Comparison of ENCODE assay signal across 1 cellular context in the genomic region with DNA sequence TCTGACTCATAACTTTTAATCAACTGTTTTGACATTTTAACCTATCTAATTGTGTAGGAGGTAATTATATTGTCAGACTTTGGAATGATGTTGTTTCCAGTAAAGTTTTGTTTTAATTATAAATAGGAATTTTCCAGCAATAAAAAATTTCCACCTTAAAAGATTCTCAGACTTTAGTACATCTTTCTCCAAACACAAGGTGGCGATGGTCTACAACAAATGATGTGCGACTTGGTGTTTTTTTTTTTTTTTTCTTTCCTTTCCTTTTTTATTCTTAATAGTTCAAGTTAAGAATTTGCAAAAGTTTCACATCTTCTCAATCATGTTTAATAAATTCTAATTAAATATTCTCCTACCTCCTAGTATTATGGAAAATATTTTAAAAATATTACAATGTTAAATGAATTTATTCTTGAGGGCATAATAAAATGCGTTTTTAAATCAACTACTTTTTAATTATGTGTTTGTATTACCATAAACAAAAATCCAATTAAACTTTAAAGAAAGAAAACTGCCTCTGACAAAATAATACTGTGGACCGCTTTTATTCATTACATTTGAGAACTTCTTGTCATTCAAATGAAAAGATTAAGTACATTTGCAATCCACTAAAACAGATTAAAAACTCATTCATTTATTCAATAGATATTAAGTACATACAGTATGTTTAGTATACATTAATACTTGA.
TF ChIP-seq lines count a peak whose summit lies in the region.

No MANE protein-coding gene starts in this region.

TF ChIP-seq in H1, 55 proteins besides CTCF, POLR2A, EP300 and RAD21 (continued from another document):
- TF ChIP-seq, protein P1, sequence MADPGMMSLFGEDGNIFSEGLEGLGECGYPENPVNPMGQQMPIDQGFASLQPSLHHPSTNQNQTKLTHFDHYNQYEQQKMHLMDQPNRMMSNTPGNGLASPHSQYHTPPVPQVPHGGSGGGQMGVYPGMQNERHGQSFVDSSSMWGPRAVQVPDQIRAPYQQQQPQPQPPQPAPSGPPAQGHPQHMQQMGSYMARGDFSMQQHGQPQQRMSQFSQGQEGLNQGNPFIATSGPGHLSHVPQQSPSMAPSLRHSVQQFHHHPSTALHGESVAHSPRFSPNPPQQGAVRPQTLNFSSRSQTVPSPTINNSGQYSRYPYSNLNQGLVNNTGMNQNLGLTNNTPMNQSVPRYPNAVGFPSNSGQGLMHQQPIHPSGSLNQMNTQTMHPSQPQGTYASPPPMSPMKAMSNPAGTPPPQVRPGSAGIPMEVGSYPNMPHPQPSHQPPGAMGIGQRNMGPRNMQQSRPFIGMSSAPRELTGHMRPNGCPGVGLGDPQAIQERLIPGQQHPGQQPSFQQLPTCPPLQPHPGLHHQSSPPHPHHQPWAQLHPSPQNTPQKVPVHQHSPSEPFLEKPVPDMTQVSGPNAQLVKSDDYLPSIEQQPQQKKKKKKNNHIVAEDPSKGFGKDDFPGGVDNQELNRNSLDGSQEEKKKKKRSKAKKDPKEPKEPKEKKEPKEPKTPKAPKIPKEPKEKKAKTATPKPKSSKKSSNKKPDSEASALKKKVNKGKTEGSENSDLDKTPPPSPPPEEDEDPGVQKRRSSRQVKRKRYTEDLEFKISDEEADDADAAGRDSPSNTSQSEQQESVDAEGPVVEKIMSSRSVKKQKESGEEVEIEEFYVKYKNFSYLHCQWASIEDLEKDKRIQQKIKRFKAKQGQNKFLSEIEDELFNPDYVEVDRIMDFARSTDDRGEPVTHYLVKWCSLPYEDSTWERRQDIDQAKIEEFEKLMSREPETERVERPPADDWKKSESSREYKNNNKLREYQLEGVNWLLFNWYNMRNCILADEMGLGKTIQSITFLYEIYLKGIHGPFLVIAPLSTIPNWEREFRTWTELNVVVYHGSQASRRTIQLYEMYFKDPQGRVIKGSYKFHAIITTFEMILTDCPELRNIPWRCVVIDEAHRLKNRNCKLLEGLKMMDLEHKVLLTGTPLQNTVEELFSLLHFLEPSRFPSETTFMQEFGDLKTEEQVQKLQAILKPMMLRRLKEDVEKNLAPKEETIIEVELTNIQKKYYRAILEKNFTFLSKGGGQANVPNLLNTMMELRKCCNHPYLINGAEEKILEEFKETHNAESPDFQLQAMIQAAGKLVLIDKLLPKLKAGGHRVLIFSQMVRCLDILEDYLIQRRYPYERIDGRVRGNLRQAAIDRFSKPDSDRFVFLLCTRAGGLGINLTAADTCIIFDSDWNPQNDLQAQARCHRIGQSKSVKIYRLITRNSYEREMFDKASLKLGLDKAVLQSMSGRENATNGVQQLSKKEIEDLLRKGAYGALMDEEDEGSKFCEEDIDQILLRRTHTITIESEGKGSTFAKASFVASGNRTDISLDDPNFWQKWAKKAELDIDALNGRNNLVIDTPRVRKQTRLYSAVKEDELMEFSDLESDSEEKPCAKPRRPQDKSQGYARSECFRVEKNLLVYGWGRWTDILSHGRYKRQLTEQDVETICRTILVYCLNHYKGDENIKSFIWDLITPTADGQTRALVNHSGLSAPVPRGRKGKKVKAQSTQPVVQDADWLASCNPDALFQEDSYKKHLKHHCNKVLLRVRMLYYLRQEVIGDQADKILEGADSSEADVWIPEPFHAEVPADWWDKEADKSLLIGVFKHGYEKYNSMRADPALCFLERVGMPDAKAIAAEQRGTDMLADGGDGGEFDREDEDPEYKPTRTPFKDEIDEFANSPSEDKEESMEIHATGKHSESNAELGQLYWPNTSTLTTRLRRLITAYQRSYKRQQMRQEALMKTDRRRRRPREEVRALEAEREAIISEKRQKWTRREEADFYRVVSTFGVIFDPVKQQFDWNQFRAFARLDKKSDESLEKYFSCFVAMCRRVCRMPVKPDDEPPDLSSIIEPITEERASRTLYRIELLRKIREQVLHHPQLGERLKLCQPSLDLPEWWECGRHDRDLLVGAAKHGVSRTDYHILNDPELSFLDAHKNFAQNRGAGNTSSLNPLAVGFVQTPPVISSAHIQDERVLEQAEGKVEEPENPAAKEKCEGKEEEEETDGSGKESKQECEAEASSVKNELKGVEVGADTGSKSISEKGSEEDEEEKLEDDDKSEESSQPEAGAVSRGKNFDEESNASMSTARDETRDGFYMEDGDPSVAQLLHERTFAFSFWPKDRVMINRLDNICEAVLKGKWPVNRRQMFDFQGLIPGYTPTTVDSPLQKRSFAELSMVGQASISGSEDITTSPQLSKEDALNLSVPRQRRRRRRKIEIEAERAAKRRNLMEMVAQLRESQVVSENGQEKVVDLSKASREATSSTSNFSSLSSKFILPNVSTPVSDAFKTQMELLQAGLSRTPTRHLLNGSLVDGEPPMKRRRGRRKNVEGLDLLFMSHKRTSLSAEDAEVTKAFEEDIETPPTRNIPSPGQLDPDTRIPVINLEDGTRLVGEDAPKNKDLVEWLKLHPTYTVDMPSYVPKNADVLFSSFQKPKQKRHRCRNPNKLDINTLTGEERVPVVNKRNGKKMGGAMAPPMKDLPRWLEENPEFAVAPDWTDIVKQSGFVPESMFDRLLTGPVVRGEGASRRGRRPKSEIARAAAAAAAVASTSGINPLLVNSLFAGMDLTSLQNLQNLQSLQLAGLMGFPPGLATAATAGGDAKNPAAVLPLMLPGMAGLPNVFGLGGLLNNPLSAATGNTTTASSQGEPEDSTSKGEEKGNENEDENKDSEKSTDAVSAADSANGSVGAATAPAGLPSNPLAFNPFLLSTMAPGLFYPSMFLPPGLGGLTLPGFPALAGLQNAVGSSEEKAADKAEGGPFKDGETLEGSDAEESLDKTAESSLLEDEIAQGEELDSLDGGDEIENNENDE (IDR thresholded peaks at IDR 0.05; ENCODE audit: insufficient replicate concordance, low read length): peak; percentile 80
- TF ChIP-seq, protein P2, sequence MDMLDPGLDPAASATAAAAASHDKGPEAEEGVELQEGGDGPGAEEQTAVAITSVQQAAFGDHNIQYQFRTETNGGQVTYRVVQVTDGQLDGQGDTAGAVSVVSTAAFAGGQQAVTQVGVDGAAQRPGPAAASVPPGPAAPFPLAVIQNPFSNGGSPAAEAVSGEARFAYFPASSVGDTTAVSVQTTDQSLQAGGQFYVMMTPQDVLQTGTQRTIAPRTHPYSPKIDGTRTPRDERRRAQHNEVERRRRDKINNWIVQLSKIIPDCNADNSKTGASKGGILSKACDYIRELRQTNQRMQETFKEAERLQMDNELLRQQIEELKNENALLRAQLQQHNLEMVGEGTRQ (IDR thresholded peaks at IDR 0.05; ENCODE audit: low read length): no peak
- TF ChIP-seq SP2 (IDR thresholded peaks at IDR 0.05; ENCODE audit: low read length): no peak
